In the genomic region with DNA sequence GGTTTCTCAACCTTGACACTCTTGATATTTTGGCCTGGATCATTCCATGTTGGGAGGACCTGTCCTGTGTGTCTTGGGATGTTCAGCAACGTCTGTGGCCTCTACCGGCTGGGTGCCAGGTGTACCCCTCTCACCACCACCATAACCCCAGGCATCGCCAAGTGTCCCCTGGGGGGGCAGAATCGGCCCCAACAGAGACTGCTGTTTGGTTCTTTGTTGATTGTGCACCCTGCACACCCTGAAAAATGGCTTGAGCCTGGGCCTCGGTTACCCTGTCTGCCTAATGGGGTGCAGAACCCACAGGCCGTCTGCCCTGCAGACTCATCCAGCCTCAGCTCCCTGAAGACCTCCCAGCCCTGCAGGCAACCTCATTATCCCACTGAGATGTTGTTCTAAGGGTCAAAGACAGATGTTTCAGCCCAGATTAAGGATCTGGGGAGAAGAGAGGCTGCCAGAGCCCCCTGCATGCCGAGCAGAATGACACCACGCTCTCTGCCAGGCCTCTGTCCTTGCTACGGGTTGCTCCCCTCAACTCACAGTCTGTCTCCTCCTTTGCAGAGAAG, we compare ENCODE assay signal across 1 cellular context.
TF ChIP-seq lines count a peak whose summit lies in the region.

No MANE protein-coding gene starts in this region.

TF ChIP-seq in SK-N-SH, 30 proteins besides CTCF, POLR2A, EP300 and RAD21 (continued from another document):
- TF ChIP-seq MEF2A (IDR thresholded peaks at IDR 0.05; ENCODE audit: borderline replicate concordance, low read depth) = no peak
- no peak for TF ChIP-seq NFIC (IDR thresholded peaks at IDR 0.05; ENCODE audit: borderline replicate concordance)
TF ChIP-seq in SK-N-SH: peak in this region for 0.
